8 cellular contexts compared by ENCODE assay signal in the genomic region with DNA sequence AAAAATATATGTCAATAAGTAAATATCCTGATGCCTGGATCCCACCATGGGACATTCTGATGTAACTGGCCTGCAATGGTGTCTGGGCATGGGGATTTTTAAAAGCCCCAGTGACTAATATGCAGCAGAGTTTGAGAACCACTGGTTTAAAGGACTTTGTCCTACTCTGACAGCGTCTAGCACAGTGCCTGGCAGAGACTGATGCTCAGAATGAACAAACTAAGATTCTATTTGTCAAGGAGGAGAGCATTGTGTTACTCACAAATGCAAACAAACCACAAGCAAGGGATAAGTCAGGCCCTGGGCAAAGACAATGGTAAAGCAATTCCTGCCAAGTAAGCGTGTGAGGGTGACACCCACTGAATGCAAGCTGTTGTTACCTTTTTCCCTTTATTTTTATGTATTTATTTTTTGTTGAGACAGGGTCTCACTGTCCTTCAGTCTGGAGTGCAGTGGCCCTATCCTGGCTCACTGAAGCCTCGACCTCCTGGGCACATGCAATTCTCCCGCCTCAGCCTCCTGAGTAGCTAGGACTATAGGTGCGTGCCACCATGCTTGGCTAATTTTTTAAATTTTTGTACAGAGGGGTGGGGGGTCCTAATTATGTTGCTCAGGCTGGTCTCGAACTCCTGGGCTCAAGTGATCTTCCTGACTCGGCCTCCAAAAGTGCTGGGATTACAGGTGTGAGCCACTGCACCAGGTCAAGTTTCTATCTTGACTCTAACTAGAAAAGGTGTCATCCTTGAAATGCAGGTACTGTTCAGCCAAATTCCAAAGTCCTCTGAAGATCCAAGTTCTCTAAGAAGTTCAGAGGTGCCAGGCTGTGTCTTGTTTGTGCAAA. TPM values are rescaled to one million over a fixed set of nuclear protein-coding genes. Genes with fewer than 3 reads are reported as not detected.
A peak's percentile ranks its signal among the peaks of the same experiment; 100 is the strongest.
DNase-seq lines count a peak whose midpoint lies in the region; ATAC-seq, FAIRE-seq and TF ChIP-seq lines count a peak whose summit lies in the region.

No MANE protein-coding gene starts in this region.

- H3K4me3 Mint-ChIP-seq in astrocyte (ENCODE audit: unreplicated experiment) (peak overlapping the region; percentile 82), memory B cell (peak overlapping the region; percentile 90)

- ATAC-seq in right cardiac atrium (no peak), Right ventricle myocardium superior (ENCODE audit: poor library complexity) (no peak), memory B cell (ENCODE audit: low read depth) (no peak), upper lobe of left lung (ENCODE audit: low FRiP score in 2 of 2) (no peak), GM21619 (IDR thresholded peaks at IDR 0.05; ENCODE audit: unreplicated experiment) (no peak)

- peak overlapping the region; percentile 100 for H2AFZ ChIP-seq in astrocyte (ENCODE audit: low read depth, low read length)

- H3K4me2 ChIP-seq in astrocyte (ENCODE audit: low read length), result peak overlapping the region; percentile 94

- no peaks in the 10 kb centered on the region for H3K79me2 ChIP-seq in astrocyte (ENCODE audit: insufficient read depth, low read length)

- no peaks in the 10 kb centered on the region for H3K36me3 Mint-ChIP-seq in astrocyte (ENCODE audit: low read depth, unreplicated experiment)
- peaks cover 10% of the 10 kb centered on the region for H3K36me3 Mint-ChIP-seq in memory B cell

- H3K4me1 Mint-ChIP-seq in astrocyte (ENCODE audit: low read depth, unreplicated experiment), result peaks cover 6% of the 10 kb centered on the region
- peaks cover 13% of the 10 kb centered on the region for H3K4me1 Mint-ChIP-seq in memory B cell

- H3K27ac Mint-ChIP-seq in astrocyte (ENCODE audit: unreplicated experiment) (peak overlapping the region; percentile 66), memory B cell (no peak overlapping the region)

- H3K27me3 Mint-ChIP-seq in astrocyte (ENCODE audit: low read depth, unreplicated experiment), result peaks cover 21% of the 10 kb centered on the region
- no peaks in the 10 kb centered on the region for H3K27me3 Mint-ChIP-seq in memory B cell

- DNase-seq in right cardiac atrium (no peak), Right ventricle myocardium superior (no peak), astrocyte (ENCODE audit: low read depth) (no peak), memory B cell (ENCODE audit: low spot score in 2 of 2) (no peak), upper lobe of left lung (no peak), RPMI8226 (no peak), islet precursor cell (no peak)

- TF ChIP-seq CTCF in astrocyte (IDR thresholded peaks at IDR 0.05; ENCODE audit: insufficient read depth, low read depth, low read length), result no peak
- no peak for TF ChIP-seq CTCF in upper lobe of left lung (IDR thresholded peaks at IDR 0.05)

- H3K9me3 Mint-ChIP-seq in astrocyte (ENCODE audit: unreplicated experiment) (peaks cover 29% of the 10 kb centered on the region), memory B cell (peaks cover 6% of the 10 kb centered on the region)

- no peak for TF ChIP-seq EP300 in upper lobe of left lung (IDR thresholded peaks at IDR 0.05)

- TF ChIP-seq POLR2A in upper lobe of left lung (IDR thresholded peaks at IDR 0.05), result no peak

- H3K4me1 ChIP-seq in right cardiac atrium (ENCODE audit: control insufficient read depth, insufficient read depth, low read length) (peaks cover 14% of the 10 kb centered on the region), astrocyte (ENCODE audit: insufficient read depth, low read length) (peaks cover 5% of the 10 kb centered on the region), upper lobe of left lung (peaks cover 32 to 41% (median 35%) of the 10 kb centered on the region in 4 donors)

- 96% methylated on average over 7 of the region's 7 CpGs for WGBS in right cardiac atrium
- 86 to 89% methylated on average over 7 of the region's 7 CpGs for WGBS in upper lobe of left lung, 2 donors

- no peak overlapping the region for H3K9ac ChIP-seq in astrocyte (ENCODE audit: low read length)

- H3K9me3 ChIP-seq in right cardiac atrium (ENCODE audit: control insufficient read depth, low read length) (no peaks in the 10 kb centered on the region), astrocyte (ENCODE audit: insufficient read depth, low read depth, low read length) (peaks cover 9% of the 10 kb centered on the region), upper lobe of left lung (peaks cover 5 to 15% (median 9%) of the 10 kb centered on the region in 4 donors)

- intact Hi-C loops in right cardiac atrium (cut with DNase I), result loop anchor here in 3 of 4 donors (5.0 to 10.0 kb wide), 2 partner anchors 37 to 61 kb away; no protein-coding TSS in a partner anchor
- intact Hi-C loops in Right ventricle myocardium superior (cut with DNase I), result no loop called here

- H4K20me1 ChIP-seq in astrocyte (ENCODE audit: insufficient read depth, low read length), result no peaks in the 10 kb centered on the region

- peak overlapping the region; percentile 5 for H3K27ac ChIP-seq in right cardiac atrium (ENCODE audit: low read length)
- no peak overlapping the region for H3K27ac ChIP-seq in astrocyte (ENCODE audit: low read depth, low read length)
- H3K27ac ChIP-seq in upper lobe of left lung, result peak overlapping the region in 3 of 4 donors; percentile 84 to 91 (median 85)

- FAIRE-seq in astrocyte (lab: Jason Lieb, UNC), result no peak

- H3K36me3 ChIP-seq in astrocyte (ENCODE audit: insufficient read depth, low read length) (no peaks in the 10 kb centered on the region), upper lobe of left lung (no peaks in the 10 kb centered on the region)

- H3K4me3 ChIP-seq in right cardiac atrium (ENCODE audit: low read length) (peak overlapping the region; percentile 4), astrocyte (ENCODE audit: insufficient read depth, low read depth, low read length) (peak overlapping the region; percentile 64), upper lobe of left lung (peak overlapping the region in 3 of 4 donors; percentile 96 to 99 (median 98))

- no peaks in the 10 kb centered on the region for H3K27me3 ChIP-seq in right cardiac atrium (ENCODE audit: control insufficient read depth, insufficient read depth)
- H3K27me3 ChIP-seq in astrocyte (ENCODE audit: insufficient read depth, low read length), result no peaks in the 10 kb centered on the region
- no peaks in the 10 kb centered on the region for H3K27me3 ChIP-seq in upper lobe of left lung

RNA-seq across cellular contexts. Expression of a gene that starts 0.9 kb away (rescaled TPM):
- total RNA-seq in right cardiac atrium (100 to 1,000 TPM; 292 to 364 (median 321) TPM), Right ventricle myocardium superior (273 TPM), astrocyte (11.0 and 11.2 TPM in 2 replicates), upper lobe of left lung (100 to 1,000 TPM in 4 of 6 donors, 10 to 100 TPM in 2; 50.8 to 221 (median 115) TPM)
- 139 TPM for polyA plus RNA-seq in right cardiac atrium

Comparison
In these comparisons a context has a peak if more than half of its experiments do, and no peak if none do; other contexts are left out.
1. H3K4me3 ChIP-seq: peak in every context shown above with its lines; median percentile 98 in upper lobe of left lung; 64 in astrocyte; 4 in right cardiac atrium.